In genomic region chr1:95013948-95014574, GRCh38 we compare ENCODE assay signal across 14 cellular contexts. TPM values are rescaled to one million over a fixed set of nuclear protein-coding genes. Genes with fewer than 3 reads are reported as not detected.
A peak's percentile ranks its signal among the peaks of the same experiment; 100 is the strongest.
DNase-seq lines count a peak whose midpoint lies in the region; ATAC-seq, FAIRE-seq and TF ChIP-seq lines count a peak whose summit lies in the region.
"Had no signal": no experiment of that assay in that cellular context is flagged by ENCODE, and none has a peak within 500 bp of the region (broad histone marks: within the 10 kb centered on the region; RNA-seq: fewer than 3 reads in every experiment).

No MANE protein-coding gene starts in this region.

- no peak overlapping the region for H3K27ac ChIP-seq in IMR-90 (ENCODE audit: insufficient read depth, low read length)
- peak overlapping the region; percentile 48 to 54 for H3K27ac ChIP-seq in ascending aorta
- H3K27ac ChIP-seq in small intestine (ENCODE audit: low read depth in 1 of 2, low read length in 1 of 2) = no peak overlapping the region

- H2BK15ac ChIP-seq in IMR-90 (ENCODE audit: low read depth, low read length) = 0 out of 3 replicates have a peak overlapping the region, but pooled peaks have one; percentile 21

- H4K8ac ChIP-seq in IMR-90 (ENCODE audit: low read depth in 2 of 2, low read length in 2 of 2) = no peak overlapping the region

- H3K36me3 Mint-ChIP-seq in activated CD8-positive, alpha-beta T cell treated with anti-CD3 and anti-CD28 coated beads for 36 hours (ENCODE audit: low read depth) = peaks cover 6% of the 10 kb centered on the region
- H3K36me3 Mint-ChIP-seq: activated naive CD8-positive, alpha-beta T cell treated with anti-CD3 and anti-CD28 coated beads, Interleukin-2, amount 10 ng/mL, durations not matched to agents 7 days and 5 days had no signal

- H3K23ac ChIP-seq in IMR-90 (ENCODE audit: low read depth, low read length) = no peak overlapping the region

- H3K9me3 ChIP-seq in IMR-90 (ENCODE audit: control insufficient read depth, insufficient read depth, low read length) = no peaks in the 10 kb centered on the region
- no peaks in the 10 kb centered on the region for H3K9me3 ChIP-seq in ascending aorta
- no peaks in the 10 kb centered on the region for H3K9me3 ChIP-seq in small intestine (ENCODE audit: control insufficient read depth, low read depth)

- no peaks in the 10 kb centered on the region for H4K20me1 ChIP-seq in IMR-90 (ENCODE audit: insufficient read depth, low read length)

- no peak for DNase-seq in IMR-90
- no peak for DNase-seq in ascending aorta (ENCODE audit: low spot score in 2 of 2)
- DNase-seq in left lobe of liver (ENCODE audit: low spot score) = no peak
- peak; percentile 14 for DNase-seq in small intestine
- DNase-seq in SHP77 (lab: John Stamatoyannopoulos, UW) = no peak
- DNase-seq in NCI-H187 treated with DMSO at 0.1 percent for 48 hours (lab: John Stamatoyannopoulos, UW) = no peak
- no peak for DNase-seq in activated CD8-positive, alpha-beta T cell treated with anti-CD3 and anti-CD28 coated beads for 36 hours
- DNase-seq: activated CD4-positive, alpha-beta T cell treated with anti-CD3 and anti-CD28 coated beads, Interleukin-2, amount 50 U/mL, for 1 hour; activated naive CD8-positive, alpha-beta T cell treated with anti-CD3 and anti-CD28 coated beads, Interleukin-2, amount 10 ng/mL, durations not matched to agents 7 days and 5 days; DND-41; endodermal cell; NCI-H446 treated with DMSO at 0.1 percent for 48 hours had no signal

- H2AK9ac ChIP-seq in IMR-90 (replicated peaks; ENCODE audit: low read depth, low read length, poor library complexity) = no peak overlapping the region

- H3K4me3 ChIP-seq in IMR-90 (ENCODE audit: insufficient read depth, low read depth, low read length) (no peak overlapping the region), ascending aorta (no peak overlapping the region), small intestine (ENCODE audit: low read depth in 1 of 2, low read length in 2 of 2) (no peak overlapping the region)

- H3K4ac ChIP-seq in IMR-90 (ENCODE audit: low read depth, low read length) = no peak overlapping the region

- H2BK20ac ChIP-seq in IMR-90 (ENCODE audit: low read depth, low read length) = no peak overlapping the region

- no peak overlapping the region for H3K9ac ChIP-seq in IMR-90 (ENCODE audit: low read depth, low read length)

- H2BK5ac ChIP-seq in IMR-90 (ENCODE audit: low read depth, low read length, poor library complexity, severe bottlenecking) = no peak overlapping the region

- no peak overlapping the region for H2BK120ac ChIP-seq in IMR-90 (ENCODE audit: low read depth, low read length)

- no peak for FAIRE-seq in small intestine (lab: Jason Lieb, UNC)
- FAIRE-seq: keratinocyte had no signal

- H4K91ac ChIP-seq in IMR-90 (ENCODE audit: insufficient read depth, low read depth, low read length) = no peak overlapping the region

- H4K5ac ChIP-seq in IMR-90 (ENCODE audit: low read depth, low read length) = no peak overlapping the region

- no CpG with 5 or more reads among the region's 2 CpGs for WGBS in IMR-90 (ENCODE audit: extremely low coverage in 2 of 2, insufficient read length in 1 of 2), 2 experiments
- WGBS in small intestine, 3 donors = 26 to 60% (median 53%) methylated on average over 2 of the region's 2 CpGs

- H2AFZ ChIP-seq in IMR-90 (replicated peaks; ENCODE audit: low read length, poor library complexity) = no peak overlapping the region

- TF ChIP-seq RAD21 in IMR-90 (IDR thresholded peaks at IDR 0.05; ENCODE audit: low read length) = no peak

- CTCF ChIA-PET in IMR-90 (lab: Yijun Ruan, JAX) = interaction anchor here (0.6 kb wide), 1 partner anchor 83 kb away, joined by 3 read pairs; no protein-coding TSS in a partner anchor
- CTCF ChIA-PET in activated CD8-positive, alpha-beta T cell treated with anti-CD3 and anti-CD28 coated beads for 36 hours (lab: Charles Lee) = interaction anchor here (0.9 to 1.3 kb wide), 2 partner anchors 20 to 29 kb away, joined by 3 read pairs; no protein-coding TSS in a partner anchor

- H3K4me2 ChIP-seq in IMR-90 (ENCODE audit: low read depth, low read length) = no peak overlapping the region

- no peaks in the 10 kb centered on the region for H3K4me1 Mint-ChIP-seq in activated CD8-positive, alpha-beta T cell treated with anti-CD3 and anti-CD28 coated beads for 36 hours (ENCODE audit: low read depth)
- H3K4me1 Mint-ChIP-seq: activated naive CD8-positive, alpha-beta T cell treated with anti-CD3 and anti-CD28 coated beads, Interleukin-2, amount 10 ng/mL, durations not matched to agents 7 days and 5 days had no signal

- H3K27me3 ChIP-seq in IMR-90 (ENCODE audit: control insufficient read depth, insufficient read depth, low read length) = no peaks in the 10 kb centered on the region
- H3K27me3 ChIP-seq in ascending aorta = no peaks in the 10 kb centered on the region
- no peaks in the 10 kb centered on the region for H3K27me3 ChIP-seq in small intestine (ENCODE audit: control insufficient read depth in 2 of 2, insufficient read depth in 2 of 2, low read length in 2 of 2)

- no peak for ATAC-seq in IMR-90 (ENCODE audit: low read depth)
- peak; percentile 86 for ATAC-seq in left lobe of liver
- ATAC-seq in GM18519 (IDR thresholded peaks at IDR 0.05; ENCODE audit: low FRiP score, unreplicated experiment) = no peak
- ATAC-seq in activated CD8-positive, alpha-beta T cell treated with anti-CD3 and anti-CD28 coated beads for 36 hours = no peak

- no peak for TF ChIP-seq POLR2A in IMR-90 (IDR thresholded peaks at IDR 0.05; ENCODE audit: low read depth, low read length)

- in situ Hi-C loops in IMR-90 (cut with MboI; ENCODE audit: low sequenced_read_pairs) = no loop called here

- POLR2A ChIA-PET in IMR-90 (lab: Charles Lee; ENCODE audit: unreplicated experiment) = interaction anchor here (0.7 kb wide), 1 partner anchor 92 kb away, joined by 3 read pairs; no protein-coding TSS in a partner anchor
- POLR2A ChIA-PET in activated CD8-positive, alpha-beta T cell treated with anti-CD3 and anti-CD28 coated beads for 36 hours (lab: Charles Lee) = interaction anchor here (1.1 kb wide), 1 partner anchor 155 kb away, joined by 3 read pairs; no protein-coding TSS in a partner anchor

- no peaks in the 10 kb centered on the region for H3K9me1 ChIP-seq in IMR-90 (ENCODE audit: insufficient read depth, low read length)

- H3K27ac Mint-ChIP-seq in activated CD8-positive, alpha-beta T cell treated with anti-CD3 and anti-CD28 coated beads for 36 hours = no peak overlapping the region
- H3K27ac Mint-ChIP-seq: activated naive CD8-positive, alpha-beta T cell treated with anti-CD3 and anti-CD28 coated beads, Interleukin-2, amount 10 ng/mL, durations not matched to agents 7 days and 5 days; endodermal cell had no signal

- no peaks in the 10 kb centered on the region for H3K79me1 ChIP-seq in IMR-90 (ENCODE audit: low read depth in 1 of 2, low read length in 2 of 2)

- intact Hi-C loops in IMR-90 (cut with micrococcal nuclease) (loop anchor here (5.0 kb wide), 1 partner anchor 42 kb away; no protein-coding TSS in a partner anchor), ascending aorta (cut with DNase I) (no loop called here)
- intact Hi-C loops in activated CD8-positive, alpha-beta T cell treated with anti-CD3 and anti-CD28 coated beads for 36 hours (cut with micrococcal nuclease) = no loop called here

- H3K36me3 ChIP-seq in IMR-90 (ENCODE audit: control insufficient read depth, insufficient read depth, low read length) = no peaks in the 10 kb centered on the region
- H3K36me3 ChIP-seq in ascending aorta = no peaks in the 10 kb centered on the region
- no peaks in the 10 kb centered on the region for H3K36me3 ChIP-seq in small intestine (ENCODE audit: control insufficient read depth in 2 of 2, insufficient read depth in 2 of 2, low read length in 2 of 2)

- no peak overlapping the region for H2AK5ac ChIP-seq in IMR-90 (ENCODE audit: low read depth, low read length)

- no peak overlapping the region; the same call in 1 of the 2 replicates for H3K18ac ChIP-seq in IMR-90 (ENCODE audit: low read depth, low read length)

- H3K14ac ChIP-seq in IMR-90 (replicated peaks; ENCODE audit: low read depth, low read length) = no peak overlapping the region

- no TSS peak for BruUV-seq in IMR-90 (replicated peaks; lab: Mats Ljungman, UMichigan)

- no peaks in the 10 kb centered on the region for H3K9me3 Mint-ChIP-seq in activated CD8-positive, alpha-beta T cell treated with anti-CD3 and anti-CD28 coated beads for 36 hours
- H3K9me3 Mint-ChIP-seq: activated naive CD8-positive, alpha-beta T cell treated with anti-CD3 and anti-CD28 coated beads, Interleukin-2, amount 10 ng/mL, durations not matched to agents 7 days and 5 days; endodermal cell had no signal

- no peak overlapping the region for H3K4me3 Mint-ChIP-seq in activated CD8-positive, alpha-beta T cell treated with anti-CD3 and anti-CD28 coated beads for 36 hours
- H3K4me3 Mint-ChIP-seq: activated naive CD8-positive, alpha-beta T cell treated with anti-CD3 and anti-CD28 coated beads, Interleukin-2, amount 10 ng/mL, durations not matched to agents 7 days and 5 days; endodermal cell had no signal

- dilution Hi-C loops in IMR-90 (cut with HindIII; ENCODE audit: low sequenced_read_pairs, unreplicated experiment) = no loop called here

- TF ChIP-seq CTCF in IMR-90 (conservative IDR thresholded peaks at IDR 0.05; ENCODE audit: low read depth, low read length) (no peak), ascending aorta (IDR thresholded peaks at IDR 0.05) (no peak)
- TF ChIP-seq CTCF in activated CD8-positive, alpha-beta T cell treated with anti-CD3 and anti-CD28 coated beads for 36 hours (IDR thresholded peaks at IDR 0.05) = no peak

- no peaks in the 10 kb centered on the region for H3K27me3 Mint-ChIP-seq in activated CD8-positive, alpha-beta T cell treated with anti-CD3 and anti-CD28 coated beads for 36 hours
- H3K27me3 Mint-ChIP-seq: activated naive CD8-positive, alpha-beta T cell treated with anti-CD3 and anti-CD28 coated beads, Interleukin-2, amount 10 ng/mL, durations not matched to agents 7 days and 5 days had no signal

- H3K56ac ChIP-seq in IMR-90 (ENCODE audit: extremely low read depth, insufficient read depth, low read length) = no peak overlapping the region

- peaks cover 9% of the 10 kb centered on the region for H3K4me1 ChIP-seq in IMR-90 (ENCODE audit: control insufficient read depth, insufficient read depth, low read length)
- peaks cover 0 to 19% of the 10 kb centered on the region in 2 donors for H3K4me1 ChIP-seq in ascending aorta
- H3K4me1 ChIP-seq in small intestine (ENCODE audit: control insufficient read depth in 2 of 2, insufficient read depth in 1 of 2, low read depth in 1 of 2, low read length in 1 of 2) = peaks cover 0 to 1% of the 10 kb centered on the region in 2 donors

TF ChIP-seq in IMR-90, 13 proteins besides CTCF, POLR2A, EP300 and RAD21 (continues in another document):
- TF ChIP-seq CEBPB (IDR thresholded peaks at IDR 0.05; ENCODE audit: low read depth, low read length) (0 out of 2 replicates have a peak, but pooled peaks have one; percentile 30), MAFK (IDR thresholded peaks at IDR 0.05; ENCODE audit: low read depth, low read length) (no peak)

RNA-seq across cellular contexts. Expression of gene ALG14, which starts 58.7 kb away (rescaled TPM):
- 1.4 and 2.0 TPM in 2 replicates for total RNA-seq in IMR-90 (2012; rRNA removed)
- polyA plus RNA-seq in IMR-90 (2012; rRNA removed) = 1.6 and 1.7 TPM in 2 replicates
- polyA plus RNA-seq in IMR-90 (2012; cell fraction: cytosol; rRNA removed) = 1.2 and 2.0 TPM in 2 replicates
- 0.60 and 0.75 TPM in 2 replicates for polyA plus RNA-seq in IMR-90 (2012; cell fraction: nucleus; rRNA removed; ENCODE audit: low replicate concordance)
- total RNA-seq in ascending aorta = not detected
- total RNA-seq in left lobe of liver = 5.4 TPM
- 1 to 10 TPM; 1.1 to 3.1 (median 1.4) TPM for polyA plus RNA-seq in small intestine
- total RNA-seq in activated CD8-positive, alpha-beta T cell treated with anti-CD3 and anti-CD28 coated beads for 36 hours = 1 to 10 TPM; 2.5 to 2.9 TPM

Comparison
In these comparisons a context has a peak if more than half of its experiments do, and no peak if none do; other contexts are left out.
1. H3K27ac ChIP-seq: peak in ascending aorta (2 of 2); none in IMR-90 (single experiment) and small intestine (0 of 2).